15 cellular contexts compared by ENCODE assay signal in the genomic region with DNA sequence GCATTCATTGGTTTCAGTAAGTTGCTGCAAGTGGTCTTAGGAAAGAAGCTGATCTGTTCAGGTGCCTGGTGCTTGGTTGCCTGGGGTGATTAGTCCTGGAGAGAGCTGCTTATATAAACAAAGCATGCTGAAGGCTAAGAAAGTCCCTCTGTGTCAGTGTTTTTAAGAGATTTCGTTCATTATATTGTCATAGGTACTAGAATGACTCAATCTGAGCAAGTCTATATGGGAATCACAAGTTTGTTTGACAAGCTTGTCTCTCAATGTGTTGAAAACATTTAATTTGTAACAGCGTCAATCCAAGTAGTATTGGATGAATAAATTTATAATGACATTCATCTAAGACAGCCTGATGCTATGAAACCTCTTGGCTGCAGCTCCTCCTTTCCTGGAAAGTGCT.
DNase-seq lines count a peak whose midpoint lies in the region; ATAC-seq lines count a peak whose summit lies in the region.
"Had no signal": no experiment of that assay in that cellular context is flagged by ENCODE, and none has a peak within 500 bp of the region (broad histone marks: within the 10 kb centered on the region; RNA-seq: fewer than 3 reads in every experiment).

No MANE protein-coding gene starts in this region.

- peak; percentile 71 for ATAC-seq in HG03565 (IDR thresholded peaks at IDR 0.05; ENCODE audit: unreplicated experiment)
- ATAC-seq in esophagus mucosa, result peak; percentile 31
- no peak for ATAC-seq in HG03457 (IDR thresholded peaks at IDR 0.05; ENCODE audit: unreplicated experiment)
- no peak for ATAC-seq in HG03439 (IDR thresholded peaks at IDR 0.05; ENCODE audit: unreplicated experiment)
- ATAC-seq: activated T-cell treated with anti-CD3 and anti-CD28 coated beads, Interleukin-2, amount 50 U/mL, for 4 hours had no signal

- no peak overlapping the region for H3K27ac Mint-ChIP-seq in activated naive CD4-positive, alpha-beta T cell treated with anti-CD3 and anti-CD28 coated beads, Interleukin-2, amount 10 ng/mL, durations not matched to agents 7 days and 5 days
- H3K27ac Mint-ChIP-seq: CD14-positive monocyte had no signal

- H3K9me3 Mint-ChIP-seq in activated naive CD4-positive, alpha-beta T cell treated with anti-CD3 and anti-CD28 coated beads, Interleukin-2, amount 10 ng/mL, durations not matched to agents 7 days and 5 days, result peaks cover 2% of the 10 kb centered on the region
- H3K9me3 Mint-ChIP-seq: activated T-cell treated with anti-CD3 and anti-CD28 coated beads, Interleukin-2, amount 50 U/mL, for 4 hours had no signal

- H3K4me3 Mint-ChIP-seq in activated naive CD4-positive, alpha-beta T cell treated with anti-CD3 and anti-CD28 coated beads, Interleukin-2, amount 10 ng/mL, durations not matched to agents 7 days and 5 days, result no peak overlapping the region
- H3K4me3 Mint-ChIP-seq: activated T-cell treated with anti-CD3 and anti-CD28 coated beads, Interleukin-2, amount 50 U/mL, for 4 hours; CD14-positive monocyte had no signal

- H3K4me1 Mint-ChIP-seq in activated naive CD4-positive, alpha-beta T cell treated with anti-CD3 and anti-CD28 coated beads, Interleukin-2, amount 10 ng/mL, durations not matched to agents 7 days and 5 days, result no peaks in the 10 kb centered on the region

- CTCF ChIA-PET in activated naive CD4-positive, alpha-beta T cell treated with anti-CD3 and anti-CD28 coated beads, Interleukin-2, amount 10 ng/mL, durations not matched to agents 7 days and 5 days (lab: Charles Lee), result no interaction called here

- DNase-seq in NCI-H82 (lab: John Stamatoyannopoulos, UW) (peak; percentile 41), NCI-H82 treated with DMSO at 0.1 percent for 48 hours (lab: John Stamatoyannopoulos, UW; ENCODE audit: unreplicated experiment) (no peak), NOMO-1 treated with dmso at 0.1 percent for 144 hours (lab: John Stamatoyannopoulos, UW; ENCODE audit: unreplicated experiment) (no peak)
- no peak for DNase-seq in activated naive CD4-positive, alpha-beta T cell treated with anti-CD3 and anti-CD28 coated beads, Interleukin-2, amount 10 ng/mL, durations not matched to agents 7 days and 5 days
- DNase-seq: 8988T; activated CD4-positive, alpha-beta T cell treated with anti-CD3 and anti-CD28 coated beads, Interleukin-2, amount 50 U/mL, for 48 hours; activated T-cell treated with anti-CD3 and anti-CD28 coated beads, Interleukin-2, amount 50 U/mL, for 4 hours; DMS79 treated with DMSO at 0.1 percent for 48 hours; head of caudate nucleus; PC-9 had no signal

- no peaks in the 10 kb centered on the region for H3K36me3 Mint-ChIP-seq in activated naive CD4-positive, alpha-beta T cell treated with anti-CD3 and anti-CD28 coated beads, Interleukin-2, amount 10 ng/mL, durations not matched to agents 7 days and 5 days

- no peaks in the 10 kb centered on the region for H3K27me3 Mint-ChIP-seq in activated naive CD4-positive, alpha-beta T cell treated with anti-CD3 and anti-CD28 coated beads, Interleukin-2, amount 10 ng/mL, durations not matched to agents 7 days and 5 days

Comparison
In these comparisons a context has a peak if more than half of its experiments do, and no peak if none do; other contexts are left out.
1. ATAC-seq: peak in HG03565 (single experiment) and esophagus mucosa (single experiment); none in HG03457 (single experiment) and HG03439 (single experiment).